8 cellular contexts compared by ENCODE assay signal in genomic region chr9:127450170-127450830, GRCh38. TPM values are rescaled to one million over a fixed set of nuclear protein-coding genes. Genes with fewer than 3 reads are reported as not detected.
DNase-seq lines count a peak whose midpoint lies in the region; ATAC-seq, FAIRE-seq and TF ChIP-seq lines count a peak whose summit lies in the region.

No MANE protein-coding gene starts in this region.

- H3K27ac ChIP-seq in GM23338 (ENCODE audit: low read depth) (peak overlapping the region; percentile 98), pancreas (peak overlapping the region; percentile 62 to 92 (median 83))

- intact Hi-C loops in pancreas (cut with DNase I), result no loop called here

- POLR2A ChIA-PET in WTC11 (lab: Charles Lee), result interaction anchor here (0.6 to 0.9 kb wide), 3 partner anchors 10 to 62 kb away, joined by 3 to 5 read pairs (median 4); partner anchors contain the start of gene ZNF79

- H2AFZ ChIP-seq in GM23338, result no peak overlapping the region

- no peaks in the 10 kb centered on the region for H3K9me3 ChIP-seq in pancreas

- H3K36me3 ChIP-seq in GM23338 (ENCODE audit: insufficient read depth) (peaks cover 53% of the 10 kb centered on the region), pancreas (peaks cover 7 to 25% (median 12%) of the 10 kb centered on the region in 3 donors)

- peaks cover 62% of the 10 kb centered on the region for H3F3A ChIP-seq in GM23338 (replicated peaks; ENCODE audit: low read depth)

- 2% methylated on average over 16 of the region's 16 CpGs for WGBS in pancreas, 2 donors

- H3K9me2 ChIP-seq in GM23338 (ENCODE audit: insufficient read depth), result no peaks in the 10 kb centered on the region

- peak overlapping the region; percentile 100 for H3K4me3 ChIP-seq in GM23338
- H3K4me3 ChIP-seq in foreskin fibroblast (ENCODE audit: low read depth in 1 of 2, low read length in 2 of 2), result peak overlapping the region; percentile 88 to 96
- peak overlapping the region; percentile 72 to 90 (median 78) for H3K4me3 ChIP-seq in pancreas

- H3K4me1 Mint-ChIP-seq in GM23338 (peaks cover 21% of the 10 kb centered on the region), WTC11 (peaks cover 34% of the 10 kb centered on the region)

- H3K4me3 Mint-ChIP-seq in GM23338, result peak overlapping the region; percentile 99
- H3K4me3 Mint-ChIP-seq in WTC11, result peak overlapping the region; percentile 97

- DNase-seq in AG08395 (ENCODE audit: low spot score) (peak; percentile 50), GM23338 (ENCODE audit: low spot score) (no peak), WTC11 (ENCODE audit: low spot score) (no peak), foreskin fibroblast (peak in 1 of 2 donors; percentile 56), pancreas (peak in 2 of 6 donors; percentile 26 to 43), amniotic stem cell (lab: John Stamatoyannopoulos, UW) (no peak), NCI-H2171 (lab: John Stamatoyannopoulos, UW) (no peak)

- TF ChIP-seq CTCF in GM23338 (conservative IDR thresholded peaks at IDR 0.05; ENCODE audit: low read depth in 2 of 2), result no peak
- TF ChIP-seq CTCF in WTC11 (IDR thresholded peaks at IDR 0.05), result no peak
- TF ChIP-seq CTCF in foreskin fibroblast (IDR thresholded peaks at IDR 0.05; ENCODE audit: low read depth, low read length), result no peak
- TF ChIP-seq CTCF in pancreas (IDR thresholded peaks at IDR 0.05), result no peak

- peaks cover 65% of the 10 kb centered on the region for H3K36me3 Mint-ChIP-seq in GM23338 (ENCODE audit: low read depth)
- peaks cover 64% of the 10 kb centered on the region for H3K36me3 Mint-ChIP-seq in WTC11

- no peak for FAIRE-seq in pancreas (lab: Jason Lieb, UNC)

- H3K4me1 ChIP-seq in GM23338 (ENCODE audit: insufficient read depth), result peaks cover 17% of the 10 kb centered on the region
- peaks cover 0 to 13% (median 11%) of the 10 kb centered on the region in 3 donors for H3K4me1 ChIP-seq in pancreas

- H3K27me3 Mint-ChIP-seq in GM23338 (ENCODE audit: insufficient read depth, low read depth, poor library complexity), result peaks cover 45% of the 10 kb centered on the region
- H3K27me3 Mint-ChIP-seq in WTC11 (ENCODE audit: low read depth), result no peaks in the 10 kb centered on the region

- H3K27me3 ChIP-seq in GM23338 (ENCODE audit: insufficient read depth) (no peaks in the 10 kb centered on the region), pancreas (no peaks in the 10 kb centered on the region)

- H3K27ac Mint-ChIP-seq in GM23338 (peak overlapping the region; percentile 99), WTC11 (peak overlapping the region; percentile 99)

- no peak for ATAC-seq in GM23338
- no peak for ATAC-seq in WTC11
- ATAC-seq in pancreas, result peak; percentile 7 to 15 (median 8)
- ATAC-seq in GM18505 (IDR thresholded peaks at IDR 0.05; ENCODE audit: unreplicated experiment), result no peak

- peak overlapping the region; percentile 100 for H3K4me2 ChIP-seq in GM23338

- H3K9me3 Mint-ChIP-seq in GM23338 (peaks cover 12% of the 10 kb centered on the region), WTC11 (no peaks in the 10 kb centered on the region)

- H3K79me2 ChIP-seq in GM23338 (replicated peaks; ENCODE audit: insufficient read depth), result peaks cover 48% of the 10 kb centered on the region

- no peak for TF ChIP-seq POLR2A in GM18505 (IDR thresholded peaks at IDR 0.05; ENCODE audit: borderline replicate concordance, extremely low read depth, insufficient read depth, insufficient read length)

- CTCF ChIA-PET in WTC11 (lab: Charles Lee), result no interaction called here

- peaks cover 39% of the 10 kb centered on the region for H4K20me1 ChIP-seq in GM23338 (replicated peaks; ENCODE audit: insufficient read depth)

TF ChIP-seq in GM23338, 12 proteins besides CTCF, POLR2A, EP300 and RAD21:
- TF ChIP-seq JUNB (IDR thresholded peaks at IDR 0.05; ENCODE audit: unreplicated experiment) (no peak), CREB1 (CRISPR knock-in tag; IDR thresholded peaks at IDR 0.05; ENCODE audit: low read depth) (no peak), REST (IDR thresholded peaks at IDR 0.05; ENCODE audit: unreplicated experiment) (no peak), NANOG (IDR thresholded peaks at IDR 0.05; ENCODE audit: borderline replicate concordance) (no peak), EZH2phosphoT487 (IDR thresholded peaks at IDR 0.05; ENCODE audit: unreplicated experiment) (no peak)

TF ChIP-seq in WTC11, 78 proteins besides CTCF, POLR2A, EP300 and RAD21 (continues in another document):
- TF ChIP-seq EMX1 (CRISPR knock-in tag; IDR thresholded peaks at IDR 0.05) (no peak), ATF3 (CRISPR knock-in tag; conservative IDR thresholded peaks at IDR 0.05) (no peak), ZNF425 (CRISPR knock-in tag; conservative IDR thresholded peaks at IDR 0.05) (no peak; the same call in 1 of the 2 replicates), HMGXB4 (CRISPR knock-in tag; IDR thresholded peaks at IDR 0.05) (no peak)

RNA-seq across cellular contexts. Expression of gene RPL12, which starts 0.9 kb away (rescaled TPM):
- total RNA-seq in GM23338 (2014; rRNA removed; shearing (Covaris generic)), result 1,947 and 2,596 TPM in 2 replicates
- polyA plus RNA-seq in GM23338 (2016; fragmentation: Nextera tagmentation; extraction: Ambion mirVana), result 2,121 and 2,369 TPM in 2 replicates
- total RNA-seq in WTC11 (2021), result 1,902 to 2,162 TPM (median 2,101 TPM) in 3 replicates
- 1,000 to 10,000 TPM in 3 of 6 donors, 100 to 1,000 TPM in 3; 746 to 1,435 (median 897) TPM for total RNA-seq in pancreas
- polyA plus RNA-seq in pancreas, result 1,000 to 10,000 TPM; 1,882 to 2,729 TPM

RNA-seq across cellular contexts. Expression of gene LRSAM1, which starts 1.0 kb away (rescaled TPM):
- total RNA-seq in GM23338 (2014; rRNA removed; shearing (Covaris generic)), result 16.9 and 21.9 TPM in 2 replicates
- polyA plus RNA-seq in GM23338 (2016; fragmentation: Nextera tagmentation; extraction: Ambion mirVana) (12.8 and 16.1 TPM in 2 replicates), pancreas (10 to 100 TPM; 21.9 to 24.9 TPM)
- total RNA-seq in WTC11 (2021) (24.6 to 32.4 TPM (median 28.8 TPM) in 3 replicates), pancreas (10 to 100 TPM in 1 of 6 donors, 1 to 10 TPM in 5; 4.3 to 12.4 (median 6.9) TPM)

RNA-seq across cellular contexts. Expression of gene ZNF79, which starts 26.1 kb away (rescaled TPM):
- total RNA-seq in GM23338 (2014; rRNA removed; shearing (Covaris generic)), result 5.8 and 6.3 TPM in 2 replicates
- 2.2 and 2.9 TPM in 2 replicates for polyA plus RNA-seq in GM23338 (2016; fragmentation: Nextera tagmentation; extraction: Ambion mirVana)
- total RNA-seq in WTC11 (2021), result 7.6 to 9.0 TPM (median 7.7 TPM) in 3 replicates
- 1 to 10 TPM; 3.6 to 5.2 (median 4.4) TPM for total RNA-seq in pancreas
- polyA plus RNA-seq in pancreas, result 1 to 10 TPM; 3.4 to 4.1 TPM

RNA-seq across cellular contexts. Expression of gene SLC2A8, which starts 53.3 kb away (rescaled TPM):
- total RNA-seq in GM23338 (2014; rRNA removed; shearing (Covaris generic)), result 28.9 and 34.1 TPM in 2 replicates
- polyA plus RNA-seq in GM23338 (2016; fragmentation: Nextera tagmentation; extraction: Ambion mirVana) (16.3 and 18.9 TPM in 2 replicates), pancreas (10 to 100 TPM; 15.3 to 18.9 TPM)
- total RNA-seq in WTC11 (2021) (30.2 to 37.4 TPM (median 33.9 TPM) in 3 replicates), pancreas (10 to 100 TPM in 1 of 6 donors, 1 to 10 TPM in 5; 5.5 to 10.5 (median 6.8) TPM)

Comparison
In these comparisons a context has a peak if more than half of its experiments do, and no peak if none do; other contexts are left out.
1. ATAC-seq: peak in pancreas (4 of 4); none in GM23338 (single experiment), WTC11 (single experiment) and GM18505 (single experiment).
2. Peak in every context shown above with its lines, with median percentiles within 50 percentile points of each other: H3K4me3 ChIP-seq.